In the genomic region with DNA sequence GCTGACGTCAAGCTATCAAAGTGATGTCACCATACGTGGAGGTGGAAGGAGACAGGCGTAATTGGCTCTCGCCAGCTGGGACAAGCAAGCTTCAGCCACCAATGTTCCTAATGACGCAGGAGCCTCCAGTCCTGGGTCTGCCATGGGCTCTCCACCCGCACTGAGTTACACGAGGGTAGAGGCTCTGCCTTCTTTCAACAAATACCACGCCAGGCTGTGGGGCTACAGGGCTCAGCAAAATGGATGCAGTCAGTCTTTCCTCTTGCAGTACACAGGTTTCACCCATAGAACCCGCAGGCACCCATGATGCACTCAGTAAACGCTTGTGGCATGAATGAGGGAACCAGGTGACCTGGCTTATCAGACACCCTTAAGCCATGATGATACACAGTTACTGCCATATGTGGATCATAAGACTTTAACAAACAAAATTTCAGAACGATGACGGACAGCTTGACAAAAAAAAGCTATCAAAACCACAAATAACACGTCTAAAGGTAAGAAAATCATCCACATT, we compare ENCODE assay signal across 1 cellular context.
TF ChIP-seq lines count a peak whose summit lies in the region.

No MANE protein-coding gene starts in this region.

TF ChIP-seq in A549, 52 proteins besides CTCF, POLR2A, EP300 and RAD21 (continued from another document):
- TF ChIP-seq, protein P1, sequence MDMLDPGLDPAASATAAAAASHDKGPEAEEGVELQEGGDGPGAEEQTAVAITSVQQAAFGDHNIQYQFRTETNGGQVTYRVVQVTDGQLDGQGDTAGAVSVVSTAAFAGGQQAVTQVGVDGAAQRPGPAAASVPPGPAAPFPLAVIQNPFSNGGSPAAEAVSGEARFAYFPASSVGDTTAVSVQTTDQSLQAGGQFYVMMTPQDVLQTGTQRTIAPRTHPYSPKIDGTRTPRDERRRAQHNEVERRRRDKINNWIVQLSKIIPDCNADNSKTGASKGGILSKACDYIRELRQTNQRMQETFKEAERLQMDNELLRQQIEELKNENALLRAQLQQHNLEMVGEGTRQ (IDR thresholded peaks at IDR 0.05) = no peak
- TF ChIP-seq KDM5A (IDR thresholded peaks at IDR 0.05) (no peak), HOXA7 (CRISPR knock-in tag; IDR thresholded peaks at IDR 0.05) (no peak), RCOR1 (IDR thresholded peaks at IDR 0.05; ENCODE audit: low read depth, low read length) (no peak), HOXB13 (CRISPR knock-in tag; IDR thresholded peaks at IDR 0.05; ENCODE audit: low read depth) (no peak), EHMT2 (IDR thresholded peaks at IDR 0.05; ENCODE audit: low read depth) (no peak)
